In the genomic region with DNA sequence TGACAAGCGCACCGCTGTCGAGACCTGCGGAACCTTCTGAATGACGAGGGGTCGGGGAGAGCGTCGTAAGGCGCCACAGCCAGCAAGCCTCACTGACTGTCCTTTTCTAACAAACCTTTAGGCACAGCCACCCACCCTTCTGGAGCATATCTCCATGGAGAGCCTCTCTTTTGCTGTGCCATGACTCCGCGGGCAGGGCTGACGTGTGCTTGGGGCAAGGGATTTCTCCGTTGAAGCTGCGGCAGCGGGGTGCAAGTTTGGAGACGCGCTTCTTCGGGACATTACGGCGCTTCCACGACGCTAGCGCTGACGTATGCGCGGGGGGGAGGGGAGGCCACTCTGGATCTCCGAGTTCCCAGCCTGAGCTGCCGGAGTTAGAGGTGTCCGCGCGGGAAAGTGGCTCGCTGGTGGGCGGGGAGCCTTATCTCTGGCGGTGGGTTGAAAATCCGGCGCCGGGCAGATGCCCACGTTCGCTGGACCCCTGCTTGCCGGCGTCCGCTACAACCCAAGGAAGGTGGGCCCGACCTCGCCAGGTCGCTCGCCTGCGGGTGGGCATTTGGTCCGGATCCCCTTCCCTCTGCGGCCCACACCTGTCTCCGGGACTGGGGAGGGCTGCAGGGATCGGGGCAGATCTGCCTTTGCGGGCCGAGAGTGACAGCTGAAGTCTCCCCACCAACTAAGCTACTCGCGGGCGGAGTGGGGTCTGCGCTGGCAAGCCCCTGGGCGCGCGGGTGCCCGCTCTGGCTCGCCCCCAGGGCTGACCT, we compare ENCODE assay signal across 8 cellular contexts. TPM values are rescaled to one million over a fixed set of nuclear protein-coding genes. Genes with fewer than 3 reads are reported as not detected.
DNase-seq lines count a peak whose midpoint lies in the region; ATAC-seq and TF ChIP-seq lines count a peak whose summit lies in the region.

No MANE protein-coding gene starts in this region.

- H3K9me3 Mint-ChIP-seq in activated naive CD4-positive, alpha-beta T cell treated with anti-CD3 and anti-CD28 coated beads for 36 hours: no peaks in the 10 kb centered on the region

- H3K36me3 ChIP-seq in H7 (replicated peaks; ENCODE audit: control insufficient read depth, insufficient read depth, low read length): no peaks in the 10 kb centered on the region
- H3K36me3 ChIP-seq in SJSA1: no peaks in the 10 kb centered on the region

- no peaks in the 10 kb centered on the region for H3K9me3 ChIP-seq in SJSA1 (replicated peaks)

- intact Hi-C loops in activated naive CD4-positive, alpha-beta T cell treated with anti-CD3 and anti-CD28 coated beads for 36 hours (cut with micrococcal nuclease): loop anchor here (1.0 to 10.0 kb wide), 12 partner anchors 16 to 1160 kb away; a partner anchor contains a TSS

- H3K4me1 Mint-ChIP-seq in activated naive CD4-positive, alpha-beta T cell treated with anti-CD3 and anti-CD28 coated beads for 36 hours (ENCODE audit: low read depth): peaks cover 24% of the 10 kb centered on the region

- no peak overlapping the region for H3K4me3 Mint-ChIP-seq in activated naive CD4-positive, alpha-beta T cell treated with anti-CD3 and anti-CD28 coated beads for 36 hours

- H3K27me3 ChIP-seq in H7 (ENCODE audit: control insufficient read depth, insufficient read depth, low read length): peaks cover 27% of the 10 kb centered on the region
- no peaks in the 10 kb centered on the region for H3K27me3 ChIP-seq in SJSA1 (replicated peaks)

- peak; percentile 96 for ATAC-seq in omental fat pad (ENCODE audit: low FRiP score)

- H3K27ac Mint-ChIP-seq in activated naive CD4-positive, alpha-beta T cell treated with anti-CD3 and anti-CD28 coated beads for 36 hours: peak overlapping the region; percentile 54

- peak; percentile 76 for DNase-seq in GDM1 (lab: John Stamatoyannopoulos, UW)
- DNase-seq in H7: peak; percentile 86
- DNase-seq in LoVo (ENCODE audit: low spot score): peak; percentile 86
- DNase-seq in SJSA1 (ENCODE audit: low read depth in 1 of 2, low spot score in 2 of 2): peak; percentile 84 to 86
- peak; percentile 88 for DNase-seq in activated naive CD4-positive, alpha-beta T cell treated with anti-CD3 and anti-CD28 coated beads for 36 hours
- DNase-seq in glomerular visceral epithelial cell (ENCODE audit: extremely low spot score): peak; percentile 85
- peak; percentile 70 for DNase-seq in omental fat pad (ENCODE audit: low spot score)

- H3K27me3 Mint-ChIP-seq in activated naive CD4-positive, alpha-beta T cell treated with anti-CD3 and anti-CD28 coated beads for 36 hours (ENCODE audit: low read depth): no peaks in the 10 kb centered on the region

- peaks cover 2% of the 10 kb centered on the region for H3K36me3 Mint-ChIP-seq in activated naive CD4-positive, alpha-beta T cell treated with anti-CD3 and anti-CD28 coated beads for 36 hours (ENCODE audit: low read depth)

- no peak for TF ChIP-seq CTCF in omental fat pad (IDR thresholded peaks at IDR 0.05)

- peak overlapping the region; percentile 85 for H3K4me3 ChIP-seq in H7 (ENCODE audit: insufficient read depth, low read depth, low read length)
- H3K4me3 ChIP-seq in SJSA1: peak overlapping the region; percentile 73

- CTCF ChIA-PET in activated naive CD4-positive, alpha-beta T cell treated with anti-CD3 and anti-CD28 coated beads for 36 hours (lab: Charles Lee): no interaction called here

- peak overlapping the region; percentile 64 for H3K27ac ChIP-seq in SJSA1
- peak overlapping the region; percentile 89 for H3K27ac ChIP-seq in temporal lobe (ENCODE audit: low read depth, low read length)

- H3K4me1 ChIP-seq in SJSA1 (replicated peaks): peaks cover 15% of the 10 kb centered on the region

RNA-seq across cellular contexts. Expression of a gene that starts 0.5 kb away (rescaled TPM):
- total RNA-seq in H7 (2014; rRNA removed; shearing (Covaris generic)): 3.8 and 6.1 TPM in 2 replicates
- total RNA-seq in SJSA1 (2014; rRNA removed; shearing (Covaris generic)): 3.7 and 13.8 TPM in 2 replicates
- total RNA-seq in activated naive CD4-positive, alpha-beta T cell treated with anti-CD3 and anti-CD28 coated beads for 36 hours: 10 to 100 TPM; 12.2 to 12.6 TPM
- total RNA-seq in omental fat pad (10 to 100 TPM in 3 of 4 donors, 1 to 10 TPM in 1; 5.9 to 17.2 (median 12.9) TPM), temporal lobe (8.6 TPM)

Comparison
In these comparisons a context has a peak if more than half of its experiments do, and no peak if none do; other contexts are left out.
1. Peak in every context shown above with its lines: DNase-seq, ATAC-seq, H3K4me3 ChIP-seq and H3K27ac ChIP-seq.